In the genomic region with DNA sequence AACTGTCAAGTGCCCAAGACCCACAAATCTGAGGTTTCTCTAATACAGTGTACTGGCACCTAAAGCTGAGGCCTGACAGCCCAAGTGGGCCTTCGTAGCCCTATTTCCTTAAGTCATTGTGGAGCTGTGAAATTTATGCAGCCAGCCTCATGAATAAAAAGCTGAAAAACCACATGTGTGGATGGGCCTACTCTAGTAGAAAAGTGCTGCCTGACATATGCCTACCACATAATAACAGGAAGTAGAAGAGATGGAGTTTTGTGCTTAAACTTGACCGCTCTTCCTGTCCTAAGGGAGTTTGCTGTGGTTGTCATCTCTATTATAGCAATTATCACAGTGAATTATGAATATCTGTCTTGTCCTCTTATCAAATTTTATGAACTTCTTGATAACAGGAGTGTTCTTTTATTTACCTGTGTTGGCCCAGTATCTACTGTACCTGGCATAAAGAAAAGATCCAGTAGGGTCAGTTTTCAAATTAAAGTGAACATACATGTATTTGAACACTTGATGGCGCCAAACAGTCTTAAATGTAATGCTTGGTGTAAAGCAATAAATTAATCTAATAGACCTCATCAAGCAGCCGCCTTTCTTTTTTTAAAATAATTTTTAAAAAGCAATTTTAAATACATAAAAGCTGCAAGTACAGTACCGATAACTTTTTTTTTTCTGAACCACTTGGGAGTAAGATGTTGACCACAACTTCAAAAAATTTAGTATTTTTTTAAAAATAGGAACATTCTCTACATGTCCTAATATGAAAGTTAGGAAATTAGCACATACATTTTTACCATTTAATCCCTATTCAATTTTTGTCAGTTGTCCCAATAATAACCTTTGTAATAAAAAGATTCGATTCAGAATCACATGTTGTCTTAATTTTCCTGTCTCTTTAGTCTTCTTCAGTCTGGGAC, we compare ENCODE assay signal across 7 cellular contexts. TPM values are rescaled to one million over a fixed set of nuclear protein-coding genes. Genes with fewer than 3 reads are reported as not detected.
DNase-seq lines count a peak whose midpoint lies in the region; ATAC-seq and TF ChIP-seq lines count a peak whose summit lies in the region.

No MANE protein-coding gene starts in this region.

- BruUV-seq in Panc1 (replicated peaks; lab: Mats Ljungman, UMichigan), result no TSS peak

- no peak overlapping the region for H3K4me3 ChIP-seq in Panc1 (ENCODE audit: low read depth in 2 of 2, low read length in 2 of 2)
- no peak overlapping the region for H3K4me3 ChIP-seq in esophagus muscularis mucosa
- H3K4me3 ChIP-seq in osteoblast (ENCODE audit: insufficient read depth, low read length), result no peak overlapping the region

- ATAC-seq in GM21528 (IDR thresholded peaks at IDR 0.05; ENCODE audit: low FRiP score, unreplicated experiment), result peak; percentile 76
- ATAC-seq in Panc1, result peak; percentile 68; the same call in 1 of the 2 replicates
- no peak for ATAC-seq in GM18505 (IDR thresholded peaks at IDR 0.05; ENCODE audit: unreplicated experiment)

- TF ChIP-seq CTCF in Panc1 (IDR thresholded peaks at IDR 0.05) (peak; percentile 55; the same call in 1 of the 2 replicates), esophagus muscularis mucosa (IDR thresholded peaks at IDR 0.05) (peak; percentile 45 to 60 (median 54)), osteoblast (IDR thresholded peaks at IDR 0.05; ENCODE audit: extremely low read depth, low read depth, low read length) (peak; percentile 52)

- TF ChIP-seq POLR2A in esophagus muscularis mucosa (IDR thresholded peaks at IDR 0.05; ENCODE audit: low read depth) (no peak), GM18505 (IDR thresholded peaks at IDR 0.05; ENCODE audit: borderline replicate concordance, extremely low read depth, insufficient read depth, insufficient read length) (no peak)

- H3K27me3 ChIP-seq in Panc1 (ENCODE audit: control insufficient read depth, insufficient read depth, low read length), result no peaks in the 10 kb centered on the region
- no peaks in the 10 kb centered on the region for H3K27me3 ChIP-seq in esophagus muscularis mucosa
- no peaks in the 10 kb centered on the region for H3K27me3 ChIP-seq in osteoblast (ENCODE audit: insufficient read depth, low read length)

- no peaks in the 10 kb centered on the region for H3K79me2 ChIP-seq in osteoblast (ENCODE audit: insufficient read depth, low read length)

- H3K27ac ChIP-seq in Panc1 (ENCODE audit: low read length) (no peak overlapping the region), esophagus muscularis mucosa (replicated peaks in 1 of 4) (no peak overlapping the region), osteoblast (ENCODE audit: low read depth, low read length) (no peak overlapping the region)

- H3K36me3 ChIP-seq in Panc1 (ENCODE audit: control insufficient read depth, insufficient read depth, low read length) (no peaks in the 10 kb centered on the region; the same call in 1 of the 2 replicates), esophagus muscularis mucosa (peaks cover 5 to 23% (median 12%) of the 10 kb centered on the region in 4 donors), osteoblast (ENCODE audit: insufficient read depth, low read length) (peaks cover 8% of the 10 kb centered on the region)

- intact Hi-C loops in Panc1 (cut with micrococcal nuclease; ENCODE audit: unreplicated experiment) (loop anchor here (1.0 kb wide), 1 partner anchor 85 kb away; the partner anchor contains the start of gene TMEM38B), esophagus muscularis mucosa (cut with DNase I) (loop anchor here (5.0 kb wide), 1 partner anchor 108 kb away; no protein-coding TSS in a partner anchor)

- H3K9me3 ChIP-seq in Panc1 (ENCODE audit: control insufficient read depth, insufficient read depth, low read depth, low read length), result no peaks in the 10 kb centered on the region
- H3K9me3 ChIP-seq in esophagus muscularis mucosa, result no peaks in the 10 kb centered on the region
- H3K9me3 ChIP-seq in osteoblast (ENCODE audit: low read depth, low read length), result no peaks in the 10 kb centered on the region

- 53% methylated on average over 6 of the region's 6 CpGs for WGBS in esophagus muscularis mucosa

- in situ Hi-C loops in Panc1 (cut with HindIII; ENCODE audit: low pct_unique_long_range_greater_than_20kb, low sequenced_read_pairs), result no loop called here

- peak overlapping the region; percentile 26 for H2AFZ ChIP-seq in osteoblast (ENCODE audit: low read length)

- H3K4me1 ChIP-seq in Panc1 (ENCODE audit: control insufficient read depth, insufficient read depth, low read length), result no peaks in the 10 kb centered on the region
- H3K4me1 ChIP-seq in esophagus muscularis mucosa, result no peaks in the 10 kb centered on the region
- H3K4me1 ChIP-seq in osteoblast (ENCODE audit: insufficient read depth, low read length), result no peaks in the 10 kb centered on the region

- CTCF ChIA-PET in Panc1 (lab: Charles Lee), result no interaction called here

- H3K4me2 ChIP-seq in osteoblast (ENCODE audit: insufficient read depth, low read length), result no peak overlapping the region

- DNase-seq in GF-D8 (lab: John Stamatoyannopoulos, UW) (peak; percentile 11), Kasumi-1 (lab: John Stamatoyannopoulos, UW) (peak; percentile 43 to 67), Panc1 (ENCODE audit: low read depth, low spot score) (peak; percentile 1), esophagus muscularis mucosa (ENCODE audit: extremely low spot score) (no peak), osteoblast (ENCODE audit: insufficient read length, low spot score, missing footprints) (no peak)

- TF ChIP-seq EP300 in esophagus muscularis mucosa (IDR thresholded peaks at IDR 0.05), result no peak

- H4K20me1 ChIP-seq in osteoblast (ENCODE audit: insufficient read depth, low read length), result no peaks in the 10 kb centered on the region

- POLR2A ChIA-PET in Panc1 (lab: Charles Lee), result no interaction called here

RNA-seq across cellular contexts. Expression of gene FKTN, which starts 51.0 kb away (rescaled TPM):
- total RNA-seq in Panc1 (2021; ENCODE audit: unreplicated experiment), result 15.2 TPM
- polyA plus RNA-seq in Panc1 (2012; ENCODE audit: insufficient read length), result 5.1 TPM
- 10 to 100 TPM in 3 of 4 donors, 1 to 10 TPM in 1; 5.1 to 21.3 (median 14.7) TPM for total RNA-seq in esophagus muscularis mucosa
- 21.0 and 21.5 TPM in 2 replicates for total RNA-seq in osteoblast

RNA-seq across cellular contexts. Expression of gene TAL2, which starts 53.3 kb away (rescaled TPM):
- total RNA-seq in Panc1 (2021; ENCODE audit: unreplicated experiment) (not detected), esophagus muscularis mucosa (not detected), osteoblast (0.36 and 0.59 TPM in 2 replicates)
- not detected for polyA plus RNA-seq in Panc1 (2012; ENCODE audit: insufficient read length)

Comparison
In these comparisons a context has a peak if more than half of its experiments do, and no peak if none do; other contexts are left out.
1. DNase-seq: peak in GF-D8 (single experiment), Kasumi-1 (2 of 2) and Panc1 (single experiment); none in esophagus muscularis mucosa (single experiment) and osteoblast (single experiment).
2. Peak in every context shown above with its lines, with median percentiles within 50 percentile points of each other: CTCF ChIP-seq.